ENCODE assay signal across 2 cellular contexts in genomic region chr1:39984480-39984879, GRCh38. TPM values are rescaled to one million over a fixed set of nuclear protein-coding genes. Genes with fewer than 3 reads are reported as not detected.
DNase-seq lines count a peak whose midpoint lies in the region; ATAC-seq, FAIRE-seq and TF ChIP-seq lines count a peak whose summit lies in the region.
"Not testable (repeated sequence)": the region's sequence is repeated elsewhere in the genome, so short reads cannot be mapped to it uniquely, and the experiment has no call there.

No MANE protein-coding gene starts in this region.

- H3K27ac ChIP-seq in K562 (ENCODE audit: extremely low read depth, low read depth, low read length) = not testable (repeated sequence)

- ATAC-seq in WTC11, K562: not testable (repeated sequence)

- not testable (repeated sequence) for TF ChIP-seq CTCF in WTC11 (IDR thresholded peaks at IDR 0.05); K562 (IDR thresholded peaks at IDR 0.05 in 2 of 3, conservative IDR thresholded peaks at IDR 0.05 in 1 of 3; ENCODE audit: insufficient read depth in 2 of 3, low read depth in 1 of 3, low read length in 3 of 3)

- not testable (repeated sequence) for DNase-seq in WTC11 (ENCODE audit: low spot score); K562 (ENCODE audit: extremely low read depth in 1 of 4, low spot score in 3 of 4)

- H3K27me3 Mint-ChIP-seq in WTC11 (ENCODE audit: low read depth) = not testable (repeated sequence)

- POLR2A ChIA-PET in WTC11 (lab: Charles Lee) = not testable (repeated sequence)
- POLR2A ChIA-PET in K562 (lab: Yijun Ruan, JAX) = interaction anchor here (1.1 kb wide), 1 partner anchor 83 kb away, joined by 3 read pairs; the partner anchor contains the start of gene MYCL

- not testable (repeated sequence) for TF ChIP-seq RAD21 in K562 (CRISPR knock-in tag; conservative IDR thresholded peaks at IDR 0.05 in 1 of 2, IDR thresholded peaks at IDR 0.05 in 1 of 2)

- BruUV-seq in K562 (replicated peaks; lab: Mats Ljungman, UMichigan) = not testable (repeated sequence)

- not testable (repeated sequence) for H3K9me3 ChIP-seq in K562 (replicated peaks; ENCODE audit: control insufficient read depth, insufficient read depth, low read depth, low read length)

- not testable (repeated sequence) for H3K4me2 ChIP-seq in K562 (ENCODE audit: insufficient read depth, low read length)

- not testable (repeated sequence) for H3K4me3 ChIP-seq in K562

- not testable (repeated sequence) for H2AFZ ChIP-seq in K562 (ENCODE audit: low read depth, low read length)

- not testable (repeated sequence) for TF ChIP-seq POLR2A in K562 (conservative IDR thresholded peaks at IDR 0.05)

- H3K4me1 ChIP-seq in K562 (replicated peaks in 1 of 2; ENCODE audit: control insufficient read depth in 2 of 2, insufficient read depth in 2 of 2, low read length in 2 of 2) = not testable (repeated sequence)

- no CpG with 5 or more reads among the region's 2 CpGs for WGBS in K562 (ENCODE audit: insufficient coverage, low coverage, missing lambda C conversion rate)

- CTCF ChIA-PET in WTC11 (lab: Charles Lee) = interaction anchor here (1.0 to 1.2 kb wide), 2 partner anchors 65 kb away, joined by 4 read pairs; no protein-coding TSS in a partner anchor
- CTCF ChIA-PET in K562 (lab: Yijun Ruan, JAX; ENCODE audit: low intra/inter-chr PET ratio) = not testable (repeated sequence)

- not testable (repeated sequence) for TF ChIP-seq EP300 in K562 (IDR thresholded peaks at IDR 0.05; ENCODE audit: low read length)

- not testable (repeated sequence) for H3K79me2 ChIP-seq in K562 (ENCODE audit: control insufficient read depth, insufficient read depth, low read length)

- H4K20me1 ChIP-seq in K562 (replicated peaks; ENCODE audit: control insufficient read depth, insufficient read depth, low read length) = not testable (repeated sequence)

- peaks cover 31% of the 10 kb centered on the region for H3K4me1 Mint-ChIP-seq in WTC11

- H3K36me3 Mint-ChIP-seq in WTC11 = not testable (repeated sequence)

- not testable (repeated sequence) for H3K36me3 ChIP-seq in K562 (ENCODE audit: control insufficient read depth, insufficient read depth, low read length)

- in situ Hi-C loops in K562 (cut with MboI) = loop anchor here (5.0 kb wide), 1 partner anchor 162 kb away; no protein-coding TSS in a partner anchor

- not testable (repeated sequence) for H3K27ac Mint-ChIP-seq in WTC11

- intact Hi-C loops in K562 (cut with micrococcal nuclease) = not testable (repeated sequence)

- H3K9me3 Mint-ChIP-seq in WTC11 = not testable (repeated sequence)

- H3K9ac ChIP-seq in K562 (ENCODE audit: insufficient read depth in 1 of 2, low read depth in 2 of 2, low read length in 2 of 2) = not testable (repeated sequence)

- not testable (repeated sequence) for FAIRE-seq in K562 (lab: Jason Lieb, UNC)

- not testable (repeated sequence) for H3K9me1 ChIP-seq in K562 (ENCODE audit: control insufficient read depth, insufficient read depth, low read length)

- H3K27me3 ChIP-seq in K562 (ENCODE audit: control insufficient read depth in 2 of 2, insufficient read depth in 2 of 2, low read length in 2 of 2) = not testable (repeated sequence)

- H3K4me3 Mint-ChIP-seq in WTC11 = not testable (repeated sequence)

TF ChIP-seq in WTC11, 78 proteins besides CTCF, POLR2A, EP300 and RAD21:
- peak; percentile 60; the same call in 1 of the 2 replicates for TF ChIP-seq ZNF121 (CRISPR knock-in tag; IDR thresholded peaks at IDR 0.05)

TF ChIP-seq in K562, 482 proteins besides CTCF, POLR2A, EP300 and RAD21:
- TF ChIP-seq ZNF121 (CRISPR knock-in tag; conservative IDR thresholded peaks at IDR 0.05) = peak; percentile 81

RNA-seq across cellular contexts. Expression of gene MFSD2A, which starts 29.5 kb away (rescaled TPM):
- 11.5 to 14.0 TPM (median 12.9 TPM) in 3 replicates for total RNA-seq in WTC11 (2021)
- 0.46 TPM in 1 of 2 replicates, not detected in the other for total RNA-seq in K562 (2011; cell fraction: chromatin; rRNA removed; ENCODE audit: low replicate concordance)
- 0.67 TPM in 1 of 2 replicates, not detected in the other for total RNA-seq in K562 (2011; cell fraction: nucleolus; rRNA removed)
- 0.37 TPM in 1 of 2 replicates, not detected in the other for total RNA-seq in K562 (2011; cell fraction: nucleoplasm; rRNA removed)
- total RNA-seq in K562 (2014; rRNA removed) = not detected in 2 replicates
- 0.07 TPM in 1 of 2 replicates, not detected in the other for total RNA-seq in K562 (2014; rRNA removed; fragmentation: Illumina TruSeq; extraction: Trizol)
- 0.40 TPM in 1 of 2 replicates, not detected in the other for total RNA-seq in K562 (2015; rRNA removed; fragmentation: Illumina TruSeq; extraction: Trizol)
- total RNA-seq in K562 (2021) = 0.18 and 0.33 TPM in 2 replicates
- polyA plus RNA-seq in K562 (2011; rRNA removed) = 0.06 and 0.19 TPM in 2 replicates
- 0.10 and 0.13 TPM in 2 replicates for polyA plus RNA-seq in K562 (2011; cell fraction: cytosol; rRNA removed)
- polyA plus RNA-seq in K562 (2011; cell fraction: nucleus; rRNA removed) = 0.51 and 0.67 TPM in 2 replicates
- 0.04 and 0.14 TPM in 2 replicates for polyA plus RNA-seq in K562 (2012)
- polyA plus RNA-seq in K562 (2014; fragmentation: Illumina TruSeq; extraction: Trizol) = 0.11 and 0.15 TPM in 2 replicates
- polyA plus RNA-seq in K562 (2014; fragmentation: Nextera tagmentation; extraction: Ambion mirVana) = not detected
- not detected in 2 replicates for polyA plus RNA-seq in K562 (2014; rRNA removed)
- 0.35 TPM in 1 of 2 replicates, not detected in the other for polyA minus RNA-seq in K562 (2011; rRNA and poly(A)+ RNA removed)
- not detected in 2 replicates for polyA minus RNA-seq in K562 (2011; cell fraction: cytosol; rRNA and poly(A)+ RNA removed)
- polyA minus RNA-seq in K562 (2011; cell fraction: nucleus; rRNA and poly(A)+ RNA removed) = 0.78 TPM in 1 of 2 replicates, not detected in the other

RNA-seq across cellular contexts. Expression of gene CAP1, which starts 56.0 kb away (rescaled TPM):
- total RNA-seq in WTC11 (2021) = 258 to 304 TPM (median 277 TPM) in 3 replicates
- 173 and 189 TPM in 2 replicates for total RNA-seq in K562 (2011; cell fraction: chromatin; rRNA removed; ENCODE audit: low replicate concordance)
- total RNA-seq in K562 (2011; cell fraction: nucleolus; rRNA removed) = 98.9 and 116 TPM in 2 replicates
- total RNA-seq in K562 (2011; cell fraction: nucleoplasm; rRNA removed) = 132 and 136 TPM in 2 replicates
- total RNA-seq in K562 (2014; rRNA removed) = 230 and 251 TPM in 2 replicates
- total RNA-seq in K562 (2014; rRNA removed; fragmentation: Illumina TruSeq; extraction: Trizol) = 271 and 311 TPM in 2 replicates
- 270 and 271 TPM in 2 replicates for total RNA-seq in K562 (2015; rRNA removed; fragmentation: Illumina TruSeq; extraction: Trizol)
- total RNA-seq in K562 (2021) = 322 and 339 TPM in 2 replicates
- 485 and 488 TPM in 2 replicates for polyA plus RNA-seq in K562 (2011; rRNA removed)
- 203 and 329 TPM in 2 replicates for polyA plus RNA-seq in K562 (2011; cell fraction: cytosol; rRNA removed)
- 186 and 410 TPM in 2 replicates for polyA plus RNA-seq in K562 (2011; cell fraction: nucleus; rRNA removed)
- polyA plus RNA-seq in K562 (2012) = 338 and 462 TPM in 2 replicates
- polyA plus RNA-seq in K562 (2014; fragmentation: Illumina TruSeq; extraction: Trizol) = 310 and 337 TPM in 2 replicates
- 100 to 1,000 TPM; 281 to 658 TPM for polyA plus RNA-seq in K562 (2014; fragmentation: Nextera tagmentation; extraction: Ambion mirVana)
- polyA plus RNA-seq in K562 (2014; rRNA removed) = 269 and 277 TPM in 2 replicates
- 462 and 519 TPM in 2 replicates for polyA minus RNA-seq in K562 (2011; rRNA and poly(A)+ RNA removed)
- 151 and 156 TPM in 2 replicates for polyA minus RNA-seq in K562 (2011; cell fraction: cytosol; rRNA and poly(A)+ RNA removed)
- 47.5 and 121 TPM in 2 replicates for polyA minus RNA-seq in K562 (2011; cell fraction: nucleus; rRNA and poly(A)+ RNA removed)
